ENCODE assay signal across 20 cellular contexts in genomic region chr16:31086629-31086906, GRCh38.
"Had no signal": no experiment of that assay in that cellular context is flagged by ENCODE, and none has a peak within 500 bp of the region (broad histone marks: within the 10 kb centered on the region; RNA-seq: fewer than 3 reads in every experiment).

No MANE protein-coding gene starts in this region.

- H3K9me3 Mint-ChIP-seq: effector memory CD8-positive, alpha-beta T cell; immature natural killer cell; memory B cell; mesothelial cell of epicardium; nephron progenitor cell had no signal

- H3K4me1 ChIP-seq: lower lobe of right lung had no signal

- ATAC-seq: effector memory CD8-positive, alpha-beta T cell; gastroesophageal sphincter; left cardiac atrium; lower lobe of right lung; psoas muscle; sciatic nerve had no signal

- H3K27me3 Mint-ChIP-seq: effector memory CD8-positive, alpha-beta T cell; memory B cell had no signal

- H3K4me3 Mint-ChIP-seq: effector memory CD8-positive, alpha-beta T cell; immature natural killer cell; memory B cell; mesothelial cell of epicardium; nephron progenitor cell had no signal

- H3K4me3 ChIP-seq: esophagus squamous epithelium, gastroesophageal sphincter, left ventricle myocardium inferior, lower lobe of right lung, psoas muscle, skin epidermis had no signal

- H3K27ac ChIP-seq: esophagus squamous epithelium, gastroesophageal sphincter, left ventricle myocardium inferior, lower lobe of right lung, neutrophil, psoas muscle had no signal

- H3K27ac Mint-ChIP-seq: memory B cell, mesothelial cell of epicardium had no signal

- H3K9me3 ChIP-seq: esophagus squamous epithelium, gastroesophageal sphincter, left ventricle myocardium inferior, lower lobe of right lung, neutrophil, psoas muscle had no signal

- H3K4me1 Mint-ChIP-seq: mesothelial cell of epicardium had no signal

- DNase-seq: effector memory CD8-positive, alpha-beta T cell; esophagus squamous epithelium; foreskin fibroblast; immature natural killer cell; kidney; left cardiac atrium; left ventricle myocardium inferior; lower lobe of right lung; nephron progenitor cell; retina; stimulated activated CD4-positive, alpha-beta T cell treated with anti-CD3 and anti-CD28 coated beads, Interleukin-12 subunit alpha, Interleukin-12 subunit beta, amount 100 ng/mL, for 4 hours; stimulated activated naive CD4-positive, alpha-beta T cell treated with Interleukin-2 at 50 U/mL for 16 hours; trophoblast cell had no signal

- H3K27me3 ChIP-seq: esophagus squamous epithelium, gastroesophageal sphincter, neutrophil had no signal
